11 cellular contexts compared by ENCODE assay signal in genomic region chr6:66496659-66497058, GRCh38.
DNase-seq lines count a peak whose midpoint lies in the region; ATAC-seq and TF ChIP-seq lines count a peak whose summit lies in the region.
"Had no signal": no experiment of that assay in that cellular context is flagged by ENCODE, and none has a peak within 500 bp of the region (broad histone marks: within the 10 kb centered on the region; RNA-seq: fewer than 3 reads in every experiment).

No MANE protein-coding gene starts in this region.

- no peak overlapping the region for H2AK5ac ChIP-seq in neuronal stem cell (ENCODE audit: low read depth, low read length)

- no peak overlapping the region for H3K4ac ChIP-seq in neuronal stem cell (ENCODE audit: low read length)

- H3K36me3 Mint-ChIP-seq in MCF 10A (ENCODE audit: insufficient read depth, unreplicated experiment) = peaks cover 7% of the 10 kb centered on the region
- peaks cover 0 to 5% of the 10 kb centered on the region in 2 donors for H3K36me3 Mint-ChIP-seq in activated naive CD4-positive, alpha-beta T cell treated with anti-CD3 and anti-CD28 coated beads, Interleukin-2, amount 50 U/mL, for 72 hours
- H3K36me3 Mint-ChIP-seq in activated CD4-positive, alpha-beta T cell treated with anti-CD3 and anti-CD28 coated beads, Interleukin-2, amount 10 ng/mL, durations not matched to agents 24 days and 14 days (ENCODE audit: low read depth) = no peaks in the 10 kb centered on the region
- H3K36me3 Mint-ChIP-seq in natural killer cell treated with Interleukin-12 subunit alpha and Interleukin-12 subunit beta and Interleukin-15 and Interleukin-18, amount 100 ng/mL, for 72 hours = peaks cover 11% of the 10 kb centered on the region

- no peak overlapping the region for H3K27ac Mint-ChIP-seq in MCF 10A (ENCODE audit: low read depth, unreplicated experiment)
- H3K27ac Mint-ChIP-seq in activated naive CD4-positive, alpha-beta T cell treated with anti-CD3 and anti-CD28 coated beads, Interleukin-2, amount 50 U/mL, for 72 hours = no peak overlapping the region
- H3K27ac Mint-ChIP-seq in activated CD4-positive, alpha-beta T cell treated with anti-CD3 and anti-CD28 coated beads, Interleukin-2, amount 10 ng/mL, durations not matched to agents 24 days and 14 days = no peak overlapping the region
- H3K27ac Mint-ChIP-seq in natural killer cell treated with Interleukin-12 subunit alpha and Interleukin-12 subunit beta and Interleukin-15 and Interleukin-18, amount 100 ng/mL, for 72 hours = no peak overlapping the region
- H3K27ac Mint-ChIP-seq: CD4-positive, alpha-beta T cell; stimulated activated naive CD8-positive, alpha-beta T cell treated with anti-CD3 and anti-CD28 coated beads, Interleukin-15, Interleukin-2, amounts not matched to agents 100 ng/mL and 50 ng/mL, for 24 hours had no signal

- H2AFZ ChIP-seq in mammary epithelial cell (ENCODE audit: low read depth, low read length) = no peak overlapping the region
- no peak overlapping the region for H2AFZ ChIP-seq in neuronal stem cell (ENCODE audit: low read length)

- no peaks in the 10 kb centered on the region for H3K4me1 ChIP-seq in mammary epithelial cell (ENCODE audit: insufficient read depth, low read length)
- H3K4me1 ChIP-seq in neuronal stem cell (ENCODE audit: control insufficient read depth in 2 of 2, insufficient read depth in 1 of 2, low read depth in 1 of 2, low read length in 2 of 2) = no peaks in the 10 kb centered on the region

- H3K27me3 ChIP-seq in mammary epithelial cell (ENCODE audit: insufficient read depth, low read length) (no peaks in the 10 kb centered on the region), brain microvascular endothelial cell (replicated peaks) (no peaks in the 10 kb centered on the region), neuronal stem cell (ENCODE audit: control insufficient read depth in 3 of 3, insufficient read depth in 3 of 3, low read depth in 1 of 3, low read length in 3 of 3) (no peaks in the 10 kb centered on the region)

- no peak for ATAC-seq in activated naive CD4-positive, alpha-beta T cell treated with anti-CD3 and anti-CD28 coated beads, Interleukin-2, amount 50 U/mL, for 72 hours
- no peak for ATAC-seq in natural killer cell treated with Interleukin-12 subunit alpha and Interleukin-12 subunit beta and Interleukin-15 and Interleukin-18, amount 100 ng/mL, for 72 hours

- H2BK120ac ChIP-seq in neuronal stem cell (ENCODE audit: low read depth, low read length) = no peak overlapping the region

- peak; percentile 51 for DNase-seq in MCF 10A (ENCODE audit: unreplicated experiment)
- no peak for DNase-seq in mammary epithelial cell
- peak; percentile 78 for DNase-seq in NCI-H748 treated with DMSO at 0.1 percent for 48 hours (lab: John Stamatoyannopoulos, UW)
- no peak for DNase-seq in brain microvascular endothelial cell
- DNase-seq in activated naive CD4-positive, alpha-beta T cell treated with anti-CD3 and anti-CD28 coated beads, Interleukin-2, amount 50 U/mL, for 72 hours (ENCODE audit: low spot score in 2 of 2) = no peak
- no peak for DNase-seq in activated CD4-positive, alpha-beta T cell treated with anti-CD3 and anti-CD28 coated beads, Interleukin-2, amount 10 ng/mL, durations not matched to agents 24 days and 14 days
- no peak for DNase-seq in neuronal stem cell (ENCODE audit: low spot score)
- no peak for DNase-seq in natural killer cell treated with Interleukin-12 subunit alpha and Interleukin-12 subunit beta and Interleukin-15 and Interleukin-18, amount 100 ng/mL, for 72 hours (ENCODE audit: low spot score)
- DNase-seq: CD4-positive, alpha-beta T cell; NCI-H1694 had no signal

- in situ Hi-C loops in mammary epithelial cell (cut with MboI; ENCODE audit: low sequenced_read_pairs in 2 of 2) = no loop called here
- in situ Hi-C loops in brain microvascular endothelial cell (cut with HindIII; ENCODE audit: low pct_ligation_motif_present, low sequenced_read_pairs) = no loop called here

- H4K91ac ChIP-seq in neuronal stem cell (ENCODE audit: low read depth, low read length, poor library complexity) = no peak overlapping the region

- no peak overlapping the region for H3K4me2 ChIP-seq in mammary epithelial cell (ENCODE audit: insufficient read depth, low read depth, low read length)
- H3K4me2 ChIP-seq in neuronal stem cell (ENCODE audit: insufficient read depth, low read length, poor library complexity, severe bottlenecking) = no peak overlapping the region

- H4K8ac ChIP-seq in neuronal stem cell (ENCODE audit: low read depth, low read length) = no peak overlapping the region

- no peaks in the 10 kb centered on the region for H3K4me1 Mint-ChIP-seq in MCF 10A (ENCODE audit: insufficient read depth, unreplicated experiment)
- no peaks in the 10 kb centered on the region for H3K4me1 Mint-ChIP-seq in activated CD4-positive, alpha-beta T cell treated with anti-CD3 and anti-CD28 coated beads, Interleukin-2, amount 10 ng/mL, durations not matched to agents 24 days and 14 days
- H3K4me1 Mint-ChIP-seq in natural killer cell treated with Interleukin-12 subunit alpha and Interleukin-12 subunit beta and Interleukin-15 and Interleukin-18, amount 100 ng/mL, for 72 hours (ENCODE audit: low read depth in 2 of 2) = no peaks in the 10 kb centered on the region

- peaks cover 3% of the 10 kb centered on the region for H3K9me3 ChIP-seq in mammary epithelial cell (replicated peaks; ENCODE audit: insufficient read depth, low read length)
- peaks cover 0 to 3% of the 10 kb centered on the region in 2 donors for H3K9me3 ChIP-seq in neuronal stem cell (replicated peaks in 1 of 2; ENCODE audit: control insufficient read depth in 2 of 2, insufficient read depth in 1 of 2, low read depth in 1 of 2, low read length in 2 of 2)

- no peaks in the 10 kb centered on the region for H3K27me3 Mint-ChIP-seq in MCF 10A (ENCODE audit: insufficient read depth, unreplicated experiment)
- H3K27me3 Mint-ChIP-seq in activated CD4-positive, alpha-beta T cell treated with anti-CD3 and anti-CD28 coated beads, Interleukin-2, amount 10 ng/mL, durations not matched to agents 24 days and 14 days = no peaks in the 10 kb centered on the region
- H3K27me3 Mint-ChIP-seq in natural killer cell treated with Interleukin-12 subunit alpha and Interleukin-12 subunit beta and Interleukin-15 and Interleukin-18, amount 100 ng/mL, for 72 hours = no peaks in the 10 kb centered on the region
- H3K27me3 Mint-ChIP-seq: CD4-positive, alpha-beta T cell; stimulated activated naive CD8-positive, alpha-beta T cell treated with anti-CD3 and anti-CD28 coated beads, Interleukin-15, Interleukin-2, amounts not matched to agents 100 ng/mL and 50 ng/mL, for 24 hours had no signal

- H4K20me1 ChIP-seq in mammary epithelial cell (ENCODE audit: insufficient read depth, low read length) = no peaks in the 10 kb centered on the region

- H3K4me3 ChIP-seq in mammary epithelial cell (replicated peaks in 1 of 3; ENCODE audit: insufficient read depth in 1 of 3, low read depth in 2 of 3, low read length in 3 of 3) (no peak overlapping the region), brain microvascular endothelial cell (ENCODE audit: low read depth, low read length) (no peak overlapping the region), neuronal stem cell (ENCODE audit: low read length in 2 of 2) (no peak overlapping the region)

- H3K27ac ChIP-seq in mammary epithelial cell (ENCODE audit: insufficient read depth, low read depth, low read length) = no peak overlapping the region
- no peak overlapping the region for H3K27ac ChIP-seq in brain microvascular endothelial cell
- no peak overlapping the region for H3K27ac ChIP-seq in neuronal stem cell (replicated peaks; ENCODE audit: low read length)

- no peak overlapping the region for H3K9ac ChIP-seq in mammary epithelial cell (ENCODE audit: insufficient read depth, low read length)
- no peak overlapping the region for H3K9ac ChIP-seq in neuronal stem cell (ENCODE audit: low read depth, low read length, poor library complexity)

- no peak overlapping the region for H2BK12ac ChIP-seq in neuronal stem cell (ENCODE audit: low read length)

- H3K9me3 Mint-ChIP-seq in MCF 10A (ENCODE audit: unreplicated experiment) = no peaks in the 10 kb centered on the region
- peaks cover 6 to 11% of the 10 kb centered on the region in 2 donors for H3K9me3 Mint-ChIP-seq in activated naive CD4-positive, alpha-beta T cell treated with anti-CD3 and anti-CD28 coated beads, Interleukin-2, amount 50 U/mL, for 72 hours
- peaks cover 6% of the 10 kb centered on the region for H3K9me3 Mint-ChIP-seq in activated CD4-positive, alpha-beta T cell treated with anti-CD3 and anti-CD28 coated beads, Interleukin-2, amount 10 ng/mL, durations not matched to agents 24 days and 14 days
- H3K9me3 Mint-ChIP-seq in natural killer cell treated with Interleukin-12 subunit alpha and Interleukin-12 subunit beta and Interleukin-15 and Interleukin-18, amount 100 ng/mL, for 72 hours = peaks cover 17% of the 10 kb centered on the region

- H3K79me2 ChIP-seq in mammary epithelial cell (ENCODE audit: insufficient read depth, low read length) = no peaks in the 10 kb centered on the region

- H2BK15ac ChIP-seq in neuronal stem cell (ENCODE audit: low read length) = no peak overlapping the region

- H3K36me3 ChIP-seq in mammary epithelial cell (ENCODE audit: insufficient read depth, low read length) = no peaks in the 10 kb centered on the region
- H3K36me3 ChIP-seq in brain microvascular endothelial cell (replicated peaks) = no peaks in the 10 kb centered on the region
- no peaks in the 10 kb centered on the region for H3K36me3 ChIP-seq in neuronal stem cell (replicated peaks in 1 of 2; ENCODE audit: control insufficient read depth in 2 of 2, insufficient read depth in 2 of 2, low read length in 2 of 2)

- dilution Hi-C loops in mammary epithelial cell (cut with HindIII; ENCODE audit: low sequenced_read_pairs) = no loop called here

- peak; percentile 44 for TF ChIP-seq CTCF in MCF 10A (IDR thresholded peaks at IDR 0.05; ENCODE audit: unreplicated experiment)
- no peak for TF ChIP-seq CTCF in mammary epithelial cell (conservative IDR thresholded peaks at IDR 0.05 in 1 of 2, IDR thresholded peaks at IDR 0.05 in 1 of 2; ENCODE audit: extremely low read depth in 1 of 2, insufficient read depth in 1 of 2, low read depth in 1 of 2, low read length in 2 of 2)
- TF ChIP-seq CTCF in brain microvascular endothelial cell (IDR thresholded peaks at IDR 0.05; ENCODE audit: low read depth, low read length, missing control alignments) = peak; percentile 45

- POLR2A ChIA-PET in MCF 10A (lab: Yijun Ruan, JAX) = no interaction called here

- H3K4me3 Mint-ChIP-seq in MCF 10A (ENCODE audit: unreplicated experiment) = no peak overlapping the region
- no peak overlapping the region for H3K4me3 Mint-ChIP-seq in activated CD4-positive, alpha-beta T cell treated with anti-CD3 and anti-CD28 coated beads, Interleukin-2, amount 10 ng/mL, durations not matched to agents 24 days and 14 days
- no peak overlapping the region for H3K4me3 Mint-ChIP-seq in natural killer cell treated with Interleukin-12 subunit alpha and Interleukin-12 subunit beta and Interleukin-15 and Interleukin-18, amount 100 ng/mL, for 72 hours
- H3K4me3 Mint-ChIP-seq: CD4-positive, alpha-beta T cell; stimulated activated naive CD8-positive, alpha-beta T cell treated with anti-CD3 and anti-CD28 coated beads, Interleukin-15, Interleukin-2, amounts not matched to agents 100 ng/mL and 50 ng/mL, for 24 hours had no signal

- WGBS in mammary epithelial cell (ENCODE audit: low coverage, missing lambda C conversion rate) = 0% methylated on average over 2 of the region's 2 CpGs
- WGBS in neuronal stem cell (ENCODE audit: extremely low coverage in 2 of 2, insufficient read length in 2 of 2, insufficient replicate concordance in 1 of 2), 2 donors = no CpG with 5 or more reads among the region's 2 CpGs

- H3K79me1 ChIP-seq in neuronal stem cell (ENCODE audit: low read depth, low read length) = no peaks in the 10 kb centered on the region

- H3K23ac ChIP-seq in neuronal stem cell (ENCODE audit: low read depth, low read length, poor library complexity) = no peak overlapping the region

- H3K18ac ChIP-seq in neuronal stem cell (ENCODE audit: low read length) = no peak overlapping the region

- no peak overlapping the region for H3K14ac ChIP-seq in neuronal stem cell (ENCODE audit: low read length)

- CTCF ChIA-PET in MCF 10A (lab: Yijun Ruan, JAX) = interaction anchor here (0.7 to 2.2 kb wide), 10 partner anchors 9 to 850 kb away, joined by 3 to 10 read pairs (median 3); no protein-coding TSS in a partner anchor
- CTCF ChIA-PET in mammary epithelial cell (lab: Charles Lee; ENCODE audit: low non-redundant PET) = no interaction called here

- intact Hi-C loops in MCF 10A (cut with micrococcal nuclease) = no loop called here
- intact Hi-C loops in mammary epithelial cell (cut with micrococcal nuclease) = no loop called here
- intact Hi-C loops in activated CD4-positive, alpha-beta T cell treated with anti-CD3 and anti-CD28 coated beads, Interleukin-2, amount 10 ng/mL, durations not matched to agents 24 days and 14 days (cut with micrococcal nuclease) = no loop called here

- BruUV-seq in MCF 10A (replicated peaks; lab: Mats Ljungman, UMichigan) (no TSS peak), mammary epithelial cell (replicated peaks; lab: Mats Ljungman, UMichigan) (no TSS peak)

- no peak overlapping the region for H2BK5ac ChIP-seq in neuronal stem cell (ENCODE audit: low read length)

Comparison
In these comparisons a context has a peak if more than half of its experiments do, and no peak if none do; other contexts are left out.
1. DNase-seq: peak in MCF 10A (single experiment) and NCI-H748 treated with DMSO at 0.1 percent for 48 hours (single experiment); none in mammary epithelial cell (single experiment), brain microvascular endothelial cell (single experiment), activated naive CD4-positive, alpha-beta T cell treated with anti-CD3 and anti-CD28 coated beads, Interleukin-2, amount 50 U/mL, for 72 hours (0 of 2), activated CD4-positive, alpha-beta T cell treated with anti-CD3 and anti-CD28 coated beads, Interleukin-2, amount 10 ng/mL, durations not matched to agents 24 days and 14 days (single experiment), neuronal stem cell (single experiment) and natural killer cell treated with Interleukin-12 subunit alpha and Interleukin-12 subunit beta and Interleukin-15 and Interleukin-18, amount 100 ng/mL, for 72 hours (single experiment).
2. CTCF ChIP-seq: peak in MCF 10A (single experiment) and brain microvascular endothelial cell (single experiment); none in mammary epithelial cell (0 of 2).